1 cellular context compared by ENCODE assay signal in genomic region chr6:7041511-7042026, GRCh38.
TF ChIP-seq lines count a peak whose summit lies in the region.

No MANE protein-coding gene starts in this region.

TF ChIP-seq in K562, 482 proteins besides CTCF, POLR2A, EP300 and RAD21 (continued from another document and continues in another):
- TF ChIP-seq, protein P1, sequence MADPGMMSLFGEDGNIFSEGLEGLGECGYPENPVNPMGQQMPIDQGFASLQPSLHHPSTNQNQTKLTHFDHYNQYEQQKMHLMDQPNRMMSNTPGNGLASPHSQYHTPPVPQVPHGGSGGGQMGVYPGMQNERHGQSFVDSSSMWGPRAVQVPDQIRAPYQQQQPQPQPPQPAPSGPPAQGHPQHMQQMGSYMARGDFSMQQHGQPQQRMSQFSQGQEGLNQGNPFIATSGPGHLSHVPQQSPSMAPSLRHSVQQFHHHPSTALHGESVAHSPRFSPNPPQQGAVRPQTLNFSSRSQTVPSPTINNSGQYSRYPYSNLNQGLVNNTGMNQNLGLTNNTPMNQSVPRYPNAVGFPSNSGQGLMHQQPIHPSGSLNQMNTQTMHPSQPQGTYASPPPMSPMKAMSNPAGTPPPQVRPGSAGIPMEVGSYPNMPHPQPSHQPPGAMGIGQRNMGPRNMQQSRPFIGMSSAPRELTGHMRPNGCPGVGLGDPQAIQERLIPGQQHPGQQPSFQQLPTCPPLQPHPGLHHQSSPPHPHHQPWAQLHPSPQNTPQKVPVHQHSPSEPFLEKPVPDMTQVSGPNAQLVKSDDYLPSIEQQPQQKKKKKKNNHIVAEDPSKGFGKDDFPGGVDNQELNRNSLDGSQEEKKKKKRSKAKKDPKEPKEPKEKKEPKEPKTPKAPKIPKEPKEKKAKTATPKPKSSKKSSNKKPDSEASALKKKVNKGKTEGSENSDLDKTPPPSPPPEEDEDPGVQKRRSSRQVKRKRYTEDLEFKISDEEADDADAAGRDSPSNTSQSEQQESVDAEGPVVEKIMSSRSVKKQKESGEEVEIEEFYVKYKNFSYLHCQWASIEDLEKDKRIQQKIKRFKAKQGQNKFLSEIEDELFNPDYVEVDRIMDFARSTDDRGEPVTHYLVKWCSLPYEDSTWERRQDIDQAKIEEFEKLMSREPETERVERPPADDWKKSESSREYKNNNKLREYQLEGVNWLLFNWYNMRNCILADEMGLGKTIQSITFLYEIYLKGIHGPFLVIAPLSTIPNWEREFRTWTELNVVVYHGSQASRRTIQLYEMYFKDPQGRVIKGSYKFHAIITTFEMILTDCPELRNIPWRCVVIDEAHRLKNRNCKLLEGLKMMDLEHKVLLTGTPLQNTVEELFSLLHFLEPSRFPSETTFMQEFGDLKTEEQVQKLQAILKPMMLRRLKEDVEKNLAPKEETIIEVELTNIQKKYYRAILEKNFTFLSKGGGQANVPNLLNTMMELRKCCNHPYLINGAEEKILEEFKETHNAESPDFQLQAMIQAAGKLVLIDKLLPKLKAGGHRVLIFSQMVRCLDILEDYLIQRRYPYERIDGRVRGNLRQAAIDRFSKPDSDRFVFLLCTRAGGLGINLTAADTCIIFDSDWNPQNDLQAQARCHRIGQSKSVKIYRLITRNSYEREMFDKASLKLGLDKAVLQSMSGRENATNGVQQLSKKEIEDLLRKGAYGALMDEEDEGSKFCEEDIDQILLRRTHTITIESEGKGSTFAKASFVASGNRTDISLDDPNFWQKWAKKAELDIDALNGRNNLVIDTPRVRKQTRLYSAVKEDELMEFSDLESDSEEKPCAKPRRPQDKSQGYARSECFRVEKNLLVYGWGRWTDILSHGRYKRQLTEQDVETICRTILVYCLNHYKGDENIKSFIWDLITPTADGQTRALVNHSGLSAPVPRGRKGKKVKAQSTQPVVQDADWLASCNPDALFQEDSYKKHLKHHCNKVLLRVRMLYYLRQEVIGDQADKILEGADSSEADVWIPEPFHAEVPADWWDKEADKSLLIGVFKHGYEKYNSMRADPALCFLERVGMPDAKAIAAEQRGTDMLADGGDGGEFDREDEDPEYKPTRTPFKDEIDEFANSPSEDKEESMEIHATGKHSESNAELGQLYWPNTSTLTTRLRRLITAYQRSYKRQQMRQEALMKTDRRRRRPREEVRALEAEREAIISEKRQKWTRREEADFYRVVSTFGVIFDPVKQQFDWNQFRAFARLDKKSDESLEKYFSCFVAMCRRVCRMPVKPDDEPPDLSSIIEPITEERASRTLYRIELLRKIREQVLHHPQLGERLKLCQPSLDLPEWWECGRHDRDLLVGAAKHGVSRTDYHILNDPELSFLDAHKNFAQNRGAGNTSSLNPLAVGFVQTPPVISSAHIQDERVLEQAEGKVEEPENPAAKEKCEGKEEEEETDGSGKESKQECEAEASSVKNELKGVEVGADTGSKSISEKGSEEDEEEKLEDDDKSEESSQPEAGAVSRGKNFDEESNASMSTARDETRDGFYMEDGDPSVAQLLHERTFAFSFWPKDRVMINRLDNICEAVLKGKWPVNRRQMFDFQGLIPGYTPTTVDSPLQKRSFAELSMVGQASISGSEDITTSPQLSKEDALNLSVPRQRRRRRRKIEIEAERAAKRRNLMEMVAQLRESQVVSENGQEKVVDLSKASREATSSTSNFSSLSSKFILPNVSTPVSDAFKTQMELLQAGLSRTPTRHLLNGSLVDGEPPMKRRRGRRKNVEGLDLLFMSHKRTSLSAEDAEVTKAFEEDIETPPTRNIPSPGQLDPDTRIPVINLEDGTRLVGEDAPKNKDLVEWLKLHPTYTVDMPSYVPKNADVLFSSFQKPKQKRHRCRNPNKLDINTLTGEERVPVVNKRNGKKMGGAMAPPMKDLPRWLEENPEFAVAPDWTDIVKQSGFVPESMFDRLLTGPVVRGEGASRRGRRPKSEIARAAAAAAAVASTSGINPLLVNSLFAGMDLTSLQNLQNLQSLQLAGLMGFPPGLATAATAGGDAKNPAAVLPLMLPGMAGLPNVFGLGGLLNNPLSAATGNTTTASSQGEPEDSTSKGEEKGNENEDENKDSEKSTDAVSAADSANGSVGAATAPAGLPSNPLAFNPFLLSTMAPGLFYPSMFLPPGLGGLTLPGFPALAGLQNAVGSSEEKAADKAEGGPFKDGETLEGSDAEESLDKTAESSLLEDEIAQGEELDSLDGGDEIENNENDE (IDR thresholded peaks at IDR 0.05; ENCODE audit: low read depth, low read length): no peak
- TF ChIP-seq SAP30 (IDR thresholded peaks at IDR 0.05; ENCODE audit: borderline replicate concordance, insufficient read depth, low read depth, low read length, poor library complexity, severe bottlenecking) (no peak), TCF3 (CRISPR knock-in tag; IDR thresholded peaks at IDR 0.05) (peak; percentile 58), FOSL1 (tag; conservative IDR thresholded peaks at IDR 0.05) (peak; percentile 32; the same call in 1 of the 2 replicates), CBFA2T3 (IDR thresholded peaks at IDR 0.05) (peak; percentile 83), PBX2 (CRISPR knock-in tag; IDR thresholded peaks at IDR 0.05; ENCODE audit: low read depth) (no peak), PBX2 (tag; conservative IDR thresholded peaks at IDR 0.05; ENCODE audit: low read depth) (0 out of 2 replicates have a peak, but pooled peaks have one; percentile 15), ILF3 (IDR thresholded peaks at IDR 0.05; ENCODE audit: borderline replicate concordance) (no peak), FOXM1 (IDR thresholded peaks at IDR 0.05; ENCODE audit: low read depth) (peak; percentile 49; the same call in 1 of the 2 replicates), FOXM1 (CRISPR knock-in tag; IDR thresholded peaks at IDR 0.05; ENCODE audit: low read depth) (no peak), ZNF830 (CRISPR knock-in tag; IDR thresholded peaks at IDR 0.05) (no peak), ZNF197 (CRISPR knock-in tag; IDR thresholded peaks at IDR 0.05; ENCODE audit: low read depth) (no peak; the same call in 1 of the 2 replicates), ZNF311 (CRISPR knock-in tag; IDR thresholded peaks at IDR 0.05) (no peak), MEF2A (IDR thresholded peaks at IDR 0.05; ENCODE audit: control insufficient read depth, low read depth, low read length) (no peak), E2F3 (CRISPR knock-in tag; IDR thresholded peaks at IDR 0.05) (no peak), THAP12 (CRISPR knock-in tag; IDR thresholded peaks at IDR 0.05) (no peak), ESRRA (IDR thresholded peaks at IDR 0.05; ENCODE audit: borderline replicate concordance, low read depth) (no peak), SNAPC5 (CRISPR knock-in tag; IDR thresholded peaks at IDR 0.05) (no peak), GATA2 (CRISPR knock-in tag; IDR thresholded peaks at IDR 0.05) (peak; percentile 15; the same call in 1 of the 2 replicates), NELFE (IDR thresholded peaks at IDR 0.05; ENCODE audit: insufficient read depth, insufficient read length) (no peak), HDAC3 (IDR thresholded peaks at IDR 0.05; ENCODE audit: borderline replicate concordance, partially characterized antibody) (peak; percentile 32), HLTF (IDR thresholded peaks at IDR 0.05) (0 out of 2 replicates have a peak, but pooled peaks have one; percentile 17), PRMT5 (CRISPR knock-in tag; IDR thresholded peaks at IDR 0.05) (no peak), NR2C2 (CRISPR knock-in tag; IDR thresholded peaks at IDR 0.05) (no peak), NR2C2 (tag; IDR thresholded peaks at IDR 0.05) (0 out of 2 replicates have a peak, but pooled peaks have one; percentile 9), ZNF79 (CRISPR knock-in tag; IDR thresholded peaks at IDR 0.05; ENCODE audit: low read depth) (no peak)
- TF ChIP-seq, protein P2, sequence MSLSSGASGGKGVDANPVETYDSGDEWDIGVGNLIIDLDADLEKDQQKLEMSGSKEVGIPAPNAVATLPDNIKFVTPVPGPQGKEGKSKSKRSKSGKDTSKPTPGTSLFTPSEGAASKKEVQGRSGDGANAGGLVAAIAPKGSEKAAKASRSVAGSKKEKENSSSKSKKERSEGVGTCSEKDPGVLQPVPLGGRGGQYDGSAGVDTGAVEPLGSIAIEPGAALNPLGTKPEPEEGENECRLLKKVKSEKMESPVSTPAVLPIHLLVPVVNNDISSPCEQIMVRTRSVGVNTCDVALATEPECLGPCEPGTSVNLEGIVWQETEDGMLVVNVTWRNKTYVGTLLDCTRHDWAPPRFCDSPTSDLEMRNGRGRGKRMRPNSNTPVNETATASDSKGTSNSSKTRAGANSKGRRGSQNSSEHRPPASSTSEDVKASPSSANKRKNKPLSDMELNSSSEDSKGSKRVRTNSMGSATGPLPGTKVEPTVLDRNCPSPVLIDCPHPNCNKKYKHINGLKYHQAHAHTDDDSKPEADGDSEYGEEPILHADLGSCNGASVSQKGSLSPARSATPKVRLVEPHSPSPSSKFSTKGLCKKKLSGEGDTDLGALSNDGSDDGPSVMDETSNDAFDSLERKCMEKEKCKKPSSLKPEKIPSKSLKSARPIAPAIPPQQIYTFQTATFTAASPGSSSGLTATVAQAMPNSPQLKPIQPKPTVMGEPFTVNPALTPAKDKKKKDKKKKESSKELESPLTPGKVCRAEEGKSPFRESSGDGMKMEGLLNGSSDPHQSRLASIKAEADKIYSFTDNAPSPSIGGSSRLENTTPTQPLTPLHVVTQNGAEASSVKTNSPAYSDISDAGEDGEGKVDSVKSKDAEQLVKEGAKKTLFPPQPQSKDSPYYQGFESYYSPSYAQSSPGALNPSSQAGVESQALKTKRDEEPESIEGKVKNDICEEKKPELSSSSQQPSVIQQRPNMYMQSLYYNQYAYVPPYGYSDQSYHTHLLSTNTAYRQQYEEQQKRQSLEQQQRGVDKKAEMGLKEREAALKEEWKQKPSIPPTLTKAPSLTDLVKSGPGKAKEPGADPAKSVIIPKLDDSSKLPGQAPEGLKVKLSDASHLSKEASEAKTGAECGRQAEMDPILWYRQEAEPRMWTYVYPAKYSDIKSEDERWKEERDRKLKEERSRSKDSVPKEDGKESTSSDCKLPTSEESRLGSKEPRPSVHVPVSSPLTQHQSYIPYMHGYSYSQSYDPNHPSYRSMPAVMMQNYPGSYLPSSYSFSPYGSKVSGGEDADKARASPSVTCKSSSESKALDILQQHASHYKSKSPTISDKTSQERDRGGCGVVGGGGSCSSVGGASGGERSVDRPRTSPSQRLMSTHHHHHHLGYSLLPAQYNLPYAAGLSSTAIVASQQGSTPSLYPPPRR (CRISPR knock-in tag; IDR thresholded peaks at IDR 0.05; ENCODE audit: borderline replicate concordance): no peak
- TF ChIP-seq, protein P3, sequence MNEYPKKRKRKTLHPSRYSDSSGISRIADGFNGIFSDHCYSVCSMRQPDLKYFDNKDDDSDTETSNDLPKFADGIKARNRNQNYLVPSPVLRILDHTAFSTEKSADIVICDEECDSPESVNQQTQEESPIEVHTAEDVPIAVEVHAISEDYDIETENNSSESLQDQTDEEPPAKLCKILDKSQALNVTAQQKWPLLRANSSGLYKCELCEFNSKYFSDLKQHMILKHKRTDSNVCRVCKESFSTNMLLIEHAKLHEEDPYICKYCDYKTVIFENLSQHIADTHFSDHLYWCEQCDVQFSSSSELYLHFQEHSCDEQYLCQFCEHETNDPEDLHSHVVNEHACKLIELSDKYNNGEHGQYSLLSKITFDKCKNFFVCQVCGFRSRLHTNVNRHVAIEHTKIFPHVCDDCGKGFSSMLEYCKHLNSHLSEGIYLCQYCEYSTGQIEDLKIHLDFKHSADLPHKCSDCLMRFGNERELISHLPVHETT (CRISPR knock-in tag; conservative IDR thresholded peaks at IDR 0.05 in 1 of 2, IDR thresholded peaks at IDR 0.05 in 1 of 2): 0 out of 4 replicates have a peak, but pooled peaks of 1 of the 2 experiments have one; percentile 16
- TF ChIP-seq, protein P4, sequence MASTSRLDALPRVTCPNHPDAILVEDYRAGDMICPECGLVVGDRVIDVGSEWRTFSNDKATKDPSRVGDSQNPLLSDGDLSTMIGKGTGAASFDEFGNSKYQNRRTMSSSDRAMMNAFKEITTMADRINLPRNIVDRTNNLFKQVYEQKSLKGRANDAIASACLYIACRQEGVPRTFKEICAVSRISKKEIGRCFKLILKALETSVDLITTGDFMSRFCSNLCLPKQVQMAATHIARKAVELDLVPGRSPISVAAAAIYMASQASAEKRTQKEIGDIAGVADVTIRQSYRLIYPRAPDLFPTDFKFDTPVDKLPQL (IDR thresholded peaks at IDR 0.05; ENCODE audit: extremely low read depth, insufficient read length): no peak
